In genomic region chrX:71578253-71579135, GRCh38 we compare ENCODE assay signal across 24 cellular contexts. TPM values are rescaled to one million over a fixed set of nuclear protein-coding genes. Genes with fewer than 3 reads are reported as not detected.
DNase-seq lines count a peak whose midpoint lies in the region; ATAC-seq, FAIRE-seq and TF ChIP-seq lines count a peak whose summit lies in the region.
"Had no signal": no experiment of that assay in that cellular context is flagged by ENCODE, and none has a peak within 500 bp of the region (broad histone marks: within the 10 kb centered on the region; RNA-seq: fewer than 3 reads in every experiment).

Gene GCNA (plus strand): TSS chrX:71578437. CDS start chrX:71580822, 2,385 bp downstream.

- TF ChIP-seq CTCF in GM20000 (IDR thresholded peaks at IDR 0.05; ENCODE audit: extremely low read depth, missing control alignments) (no peak), K562 (IDR thresholded peaks at IDR 0.05 in 2 of 3, conservative IDR thresholded peaks at IDR 0.05 in 1 of 3; ENCODE audit: insufficient read depth in 2 of 3, low read depth in 1 of 3, low read length in 3 of 3) (no peak)

- POLR2A ChIA-PET in K562 (lab: Yijun Ruan, JAX): no interaction called here

- no peaks in the 10 kb centered on the region for H3K27me3 ChIP-seq in K562 (ENCODE audit: control insufficient read depth in 2 of 2, insufficient read depth in 2 of 2, low read length in 2 of 2)
- H3K27me3 ChIP-seq: cardiac muscle cell, right lobe of liver had no signal

- H3K4me1 Mint-ChIP-seq in activated naive CD4-positive, alpha-beta T cell treated with anti-CD3 and anti-CD28 coated beads, Interleukin-2, amount 50 U/mL, for 24 hours: peaks cover 7% of the 10 kb centered on the region
- H3K4me1 Mint-ChIP-seq in stimulated activated effector memory CD8-positive, alpha-beta T cell treated with anti-CD3 and anti-CD28 coated beads, Interleukin-12 subunit alpha, Interleukin-12 subunit beta, amount 100 ng/mL, for 72 hours: no peaks in the 10 kb centered on the region
- H3K4me1 Mint-ChIP-seq: memory B cell had no signal

- in situ Hi-C loops in K562 (cut with MboI): no loop called here

- H2AFZ ChIP-seq in K562 (ENCODE audit: low read depth, low read length): no peak within 1 kb of the TSS
- H2AFZ ChIP-seq: parathyroid adenoma had no signal

- no peak for DNase-seq in activated naive CD4-positive, alpha-beta T cell (lab: John Stamatoyannopoulos, UW)
- DNase-seq in GM20000 (ENCODE audit: low spot score) (peak; percentile 12), K562 (ENCODE audit: extremely low read depth in 1 of 4, low spot score in 3 of 4) (no peak), HPDE6-E6E7 (ENCODE audit: extremely low spot score) (no peak)
- no peak for DNase-seq in stimulated activated effector memory CD8-positive, alpha-beta T cell treated with anti-CD3 and anti-CD28 coated beads, Interleukin-12 subunit alpha, Interleukin-12 subunit beta, amount 100 ng/mL, for 72 hours (ENCODE audit: low spot score in 2 of 2)
- DNase-seq: amniotic stem cell; C1 segment of cervical spinal cord; naive thymus-derived CD4-positive, alpha-beta T cell; NCI-H2081; OCI-M1; right lobe of liver; T1000 had no signal

- H3K9me3 Mint-ChIP-seq in activated naive CD4-positive, alpha-beta T cell treated with anti-CD3 and anti-CD28 coated beads, Interleukin-2, amount 50 U/mL, for 24 hours: no peaks in the 10 kb centered on the region
- no peaks in the 10 kb centered on the region for H3K9me3 Mint-ChIP-seq in stimulated activated effector memory CD8-positive, alpha-beta T cell treated with anti-CD3 and anti-CD28 coated beads, Interleukin-12 subunit alpha, Interleukin-12 subunit beta, amount 100 ng/mL, for 72 hours
- H3K9me3 Mint-ChIP-seq: activated T-helper 1 cell treated with anti-CD3 and anti-CD28 coated beads, Interleukin-12 subunit alpha, Interleukin-12 subunit beta, Interleukin-2, Interleukin-4 antibody, amounts not matched to agents 30 ng/mL and 10 ng/mL and 1 ng/mL, durations not matched to agents 14 hours and 24 hours and 36 hours; memory B cell; WTC11 had no signal

- FAIRE-seq in K562 (lab: Jason Lieb, UNC): no peak
- FAIRE-seq: endothelial cell of umbilical vein, urothelium cell line had no signal

- H3K9me3 ChIP-seq in K562 (replicated peaks; ENCODE audit: control insufficient read depth, insufficient read depth, low read depth, low read length): no peaks in the 10 kb centered on the region
- H3K9me3 ChIP-seq: right lobe of liver had no signal

- no peaks in the 10 kb centered on the region for H3K79me2 ChIP-seq in K562 (ENCODE audit: control insufficient read depth, insufficient read depth, low read length)
- H3K79me2 ChIP-seq: parathyroid adenoma had no signal

- H3K9me1 ChIP-seq in K562 (ENCODE audit: control insufficient read depth, insufficient read depth, low read length): no peaks in the 10 kb centered on the region

- intact Hi-C loops in K562 (cut with micrococcal nuclease): no loop called here

- TF ChIP-seq EP300 in K562 (IDR thresholded peaks at IDR 0.05; ENCODE audit: low read length): no peak

- H3K4me3 ChIP-seq in K562: no peak within 1 kb of the TSS
- H3K4me3 ChIP-seq: cardiac muscle cell, right lobe of liver had no signal

- CTCF ChIA-PET in K562 (lab: Yijun Ruan, JAX; ENCODE audit: low intra/inter-chr PET ratio): no interaction called here

- H3K9ac ChIP-seq in K562 (ENCODE audit: insufficient read depth in 1 of 2, low read depth in 2 of 2, low read length in 2 of 2): no peak within 1 kb of the TSS; a peak in 1 of 4 replicates
- H3K9ac ChIP-seq: parathyroid adenoma had no signal

- H3K4me3 Mint-ChIP-seq in activated naive CD4-positive, alpha-beta T cell treated with anti-CD3 and anti-CD28 coated beads, Interleukin-2, amount 50 U/mL, for 24 hours: no peak within 1 kb of the TSS
- H3K4me3 Mint-ChIP-seq in stimulated activated effector memory CD8-positive, alpha-beta T cell treated with anti-CD3 and anti-CD28 coated beads, Interleukin-12 subunit alpha, Interleukin-12 subunit beta, amount 100 ng/mL, for 72 hours: no peak within 1 kb of the TSS
- H3K4me3 Mint-ChIP-seq: activated T-helper 1 cell treated with anti-CD3 and anti-CD28 coated beads, Interleukin-12 subunit alpha, Interleukin-12 subunit beta, Interleukin-2, Interleukin-4 antibody, amounts not matched to agents 30 ng/mL and 10 ng/mL and 1 ng/mL, durations not matched to agents 14 hours and 24 hours and 36 hours; IgD-negative memory B cell; memory B cell; naive thymus-derived CD4-positive, alpha-beta T cell; WTC11 had no signal

- WGBS in K562 (ENCODE audit: insufficient coverage, low coverage, missing lambda C conversion rate): 97% methylated on average over 15 of the region's 48 CpGs

- H3K4me2 ChIP-seq in K562 (ENCODE audit: insufficient read depth, low read length): no peak within 1 kb of the TSS

- H3K36me3 ChIP-seq in K562 (ENCODE audit: control insufficient read depth, insufficient read depth, low read length): peaks cover 40% of the 10 kb centered on the region

- H3K27ac Mint-ChIP-seq in activated naive CD4-positive, alpha-beta T cell treated with anti-CD3 and anti-CD28 coated beads, Interleukin-2, amount 50 U/mL, for 24 hours: peak within 1 kb of the TSS; percentile 65
- H3K27ac Mint-ChIP-seq in stimulated activated effector memory CD8-positive, alpha-beta T cell treated with anti-CD3 and anti-CD28 coated beads, Interleukin-12 subunit alpha, Interleukin-12 subunit beta, amount 100 ng/mL, for 72 hours: peak within 1 kb of the TSS; percentile 88
- H3K27ac Mint-ChIP-seq: WTC11 had no signal

- no peaks in the 10 kb centered on the region for H3K27me3 Mint-ChIP-seq in activated naive CD4-positive, alpha-beta T cell treated with anti-CD3 and anti-CD28 coated beads, Interleukin-2, amount 50 U/mL, for 24 hours
- H3K27me3 Mint-ChIP-seq: IgD-negative memory B cell; memory B cell; naive thymus-derived CD4-positive, alpha-beta T cell had no signal

- peaks cover 7% of the 10 kb centered on the region for H3K36me3 Mint-ChIP-seq in activated naive CD4-positive, alpha-beta T cell treated with anti-CD3 and anti-CD28 coated beads, Interleukin-2, amount 50 U/mL, for 24 hours
- peaks cover 93% of the 10 kb centered on the region for H3K36me3 Mint-ChIP-seq in stimulated activated effector memory CD8-positive, alpha-beta T cell treated with anti-CD3 and anti-CD28 coated beads, Interleukin-12 subunit alpha, Interleukin-12 subunit beta, amount 100 ng/mL, for 72 hours
- H3K36me3 Mint-ChIP-seq: IgD-negative memory B cell had no signal

- no TSS peak for BruUV-seq in K562 (replicated peaks; lab: Mats Ljungman, UMichigan)

- H4K20me1 ChIP-seq in K562 (replicated peaks; ENCODE audit: control insufficient read depth, insufficient read depth, low read length): no peaks in the 10 kb centered on the region

- no peak for TF ChIP-seq POLR2A in K562 (conservative IDR thresholded peaks at IDR 0.05)

- TF ChIP-seq RAD21 in K562 (CRISPR knock-in tag; conservative IDR thresholded peaks at IDR 0.05 in 1 of 2, IDR thresholded peaks at IDR 0.05 in 1 of 2): no peak

- peaks cover 0 to 17% of the 10 kb centered on the region in 2 experiments; a peak in 2 of 5 replicates for H3K4me1 ChIP-seq in K562 (replicated peaks in 1 of 2; ENCODE audit: control insufficient read depth in 2 of 2, insufficient read depth in 2 of 2, low read length in 2 of 2)
- H3K4me1 ChIP-seq: parathyroid adenoma, right lobe of liver had no signal

- H3K27ac ChIP-seq in K562 (ENCODE audit: extremely low read depth, low read depth, low read length): no peak within 1 kb of the TSS
- H3K27ac ChIP-seq: HL-60, parathyroid adenoma, right lobe of liver had no signal

- ATAC-seq in K562 (no peak; the same call in 2 of the 3 replicates), HG03342 (IDR thresholded peaks at IDR 0.05; ENCODE audit: unreplicated experiment) (no peak), GM18502 (IDR thresholded peaks at IDR 0.05; ENCODE audit: poor library complexity, unreplicated experiment) (no peak)
- no peak for ATAC-seq in stimulated activated effector memory CD8-positive, alpha-beta T cell treated with anti-CD3 and anti-CD28 coated beads, Interleukin-12 subunit alpha, Interleukin-12 subunit beta, amount 100 ng/mL, for 72 hours
- ATAC-seq: naive thymus-derived CD4-positive, alpha-beta T cell had no signal

TF ChIP-seq in K562, 482 proteins besides CTCF, POLR2A, EP300 and RAD21 (continues in another document):
- TF ChIP-seq MYC (IDR thresholded peaks at IDR 0.05; ENCODE audit: low read depth, low read length) (no peak), MYC (CRISPR knock-in tag; IDR thresholded peaks at IDR 0.05; ENCODE audit: borderline replicate concordance, low read depth) (no peak), PYGO2 (tag; IDR thresholded peaks at IDR 0.05) (no peak)

RNA-seq across cellular contexts. Expression of gene GCNA, which starts in this region (rescaled TPM):
- 2.2 and 4.0 TPM in 2 replicates for total RNA-seq in K562 (2011; cell fraction: chromatin; rRNA removed; ENCODE audit: low replicate concordance)
- total RNA-seq in K562 (2011; cell fraction: nucleolus; rRNA removed): 0.67 and 1.8 TPM in 2 replicates
- total RNA-seq in K562 (2011; cell fraction: nucleoplasm; rRNA removed): 1.1 and 1.8 TPM in 2 replicates
- total RNA-seq in K562 (2014; rRNA removed) (0.45 and 0.86 TPM in 2 replicates), K562 (2014; rRNA removed; fragmentation: Illumina TruSeq; extraction: Trizol) (0.77 and 0.87 TPM in 2 replicates), K562 (2015; rRNA removed; fragmentation: Illumina TruSeq; extraction: Trizol) (1.2 and 1.4 TPM in 2 replicates), K562 (2021) (0.47 and 0.58 TPM in 2 replicates)
- polyA plus RNA-seq in K562 (2011; rRNA removed) (0.85 and 1.3 TPM in 2 replicates), K562 (2014; fragmentation: Illumina TruSeq; extraction: Trizol) (0.42 and 1.1 TPM in 2 replicates), K562 (2014; fragmentation: Nextera tagmentation; extraction: Ambion mirVana) (under 1 TPM; 0.27 to 0.64 TPM), K562 (2014; rRNA removed) (1.3 and 1.5 TPM in 2 replicates)
- polyA plus RNA-seq in K562 (2011; cell fraction: cytosol; rRNA removed): 0.15 and 0.66 TPM in 2 replicates
- polyA plus RNA-seq in K562 (2011; cell fraction: nucleus; rRNA removed): 2.3 and 6.8 TPM in 2 replicates
- 0.49 and 2.3 TPM in 2 replicates for polyA plus RNA-seq in K562 (2012)
- 0.56 and 1.6 TPM in 2 replicates for polyA minus RNA-seq in K562 (2011; rRNA and poly(A)+ RNA removed)
- not detected in 2 replicates for polyA minus RNA-seq in K562 (2011; cell fraction: cytosol; rRNA and poly(A)+ RNA removed)
- 0.67 and 2.2 TPM in 2 replicates for polyA minus RNA-seq in K562 (2011; cell fraction: nucleus; rRNA and poly(A)+ RNA removed)
